8 cellular contexts compared by ENCODE assay signal in genomic region chr1:180167721-180168467, GRCh38. TPM values are rescaled to one million over a fixed set of nuclear protein-coding genes. Genes with fewer than 3 reads are reported as not detected.
DNase-seq lines count a peak whose midpoint lies in the region; ATAC-seq and TF ChIP-seq lines count a peak whose summit lies in the region.
"Had no signal": no experiment of that assay in that cellular context is flagged by ENCODE, and none has a peak within 500 bp of the region (broad histone marks: within the 10 kb centered on the region; RNA-seq: fewer than 3 reads in every experiment).

No MANE protein-coding gene starts in this region.

- no peak overlapping the region for H3K27ac Mint-ChIP-seq in naive thymus-derived CD8-positive, alpha-beta T cell

- POLR2A ChIA-PET in naive thymus-derived CD8-positive, alpha-beta T cell (lab: Charles Lee), result no interaction called here

- 79% methylated on average over 13 of the region's 13 CpGs for WGBS in right cardiac atrium
- WGBS in spleen, 5 donors, result 86 to 94% (median 91%) methylated on average over 3 to 13 of the region's 13 CpGs

- H3K4me1 ChIP-seq in Peyer's patch (peaks cover 0 to 32% (median 4%) of the 10 kb centered on the region in 4 donors), right cardiac atrium (ENCODE audit: control insufficient read depth, insufficient read depth, low read length) (peaks cover 32% of the 10 kb centered on the region), spleen (peaks cover 0 to 33% (median 7%) of the 10 kb centered on the region in 6 donors)
- H3K4me1 ChIP-seq: HAP-1 had no signal

- no peaks in the 10 kb centered on the region for H3K9me3 Mint-ChIP-seq in naive thymus-derived CD8-positive, alpha-beta T cell

- H3K4me3 ChIP-seq in Peyer's patch, result no peak overlapping the region
- H3K4me3 ChIP-seq in right cardiac atrium (ENCODE audit: low read length), result no peak overlapping the region
- no peak overlapping the region for H3K4me3 ChIP-seq in spleen
- H3K4me3 ChIP-seq: HAP-1 had no signal

- peak overlapping the region in 3 of 4 donors; percentile 17 to 70 (median 30) for H3K27ac ChIP-seq in Peyer's patch
- peak overlapping the region; percentile 77 for H3K27ac ChIP-seq in right cardiac atrium (ENCODE audit: low read length)
- H3K27ac ChIP-seq in spleen, result peak overlapping the region in 1 of 8 donors; percentile 26

- no peaks in the 10 kb centered on the region for H3K27me3 Mint-ChIP-seq in naive thymus-derived CD8-positive, alpha-beta T cell

- TF ChIP-seq CTCF in Peyer's patch (IDR thresholded peaks at IDR 0.05) (peak in 2 of 6 experiments; percentile 8 to 37), spleen (IDR thresholded peaks at IDR 0.05 in 8 of 11, conservative IDR thresholded peaks at IDR 0.05 in 3 of 11) (no peak)

- no peaks in the 10 kb centered on the region for H3K9me3 ChIP-seq in Peyer's patch
- no peaks in the 10 kb centered on the region for H3K9me3 ChIP-seq in right cardiac atrium (ENCODE audit: control insufficient read depth, low read length)
- no peaks in the 10 kb centered on the region for H3K9me3 ChIP-seq in spleen
- H3K9me3 ChIP-seq: HAP-1 had no signal

- ATAC-seq in right cardiac atrium, result peak; percentile 49 to 59
- no peak for ATAC-seq in naive thymus-derived CD8-positive, alpha-beta T cell

- intact Hi-C loops in right cardiac atrium (cut with DNase I), result no loop called here
- intact Hi-C loops in spleen (cut with DNase I; ENCODE audit: low total_unique reads), result no loop called here

- H3K27me3 ChIP-seq in Peyer's patch (no peaks in the 10 kb centered on the region), right cardiac atrium (ENCODE audit: control insufficient read depth, insufficient read depth) (no peaks in the 10 kb centered on the region), spleen (replicated peaks in 1 of 7) (no peaks in the 10 kb centered on the region)

- H3K4me3 Mint-ChIP-seq in naive thymus-derived CD8-positive, alpha-beta T cell, result no peak overlapping the region

- H3K4me1 Mint-ChIP-seq in naive thymus-derived CD8-positive, alpha-beta T cell, result peaks cover 3 to 14% (median 13%) of the 10 kb centered on the region in 4 donors

- TF ChIP-seq POLR2A in Peyer's patch (IDR thresholded peaks at IDR 0.05) (peak in 1 of 2 donors; percentile 57), spleen (IDR thresholded peaks at IDR 0.05) (no peak)

- DNase-seq in HT1080 (ENCODE audit: low read depth) (peak; percentile 75), Peyer's patch (peak in 2 of 3 donors; percentile 90 to 93), right cardiac atrium (peak in 2 of 3 donors; percentile 67 to 69), spleen (peak; percentile 72), Kasumi-1 (lab: John Stamatoyannopoulos, UW) (no peak), NAMALWA (ENCODE audit: low spot score) (no peak)
- no peak for DNase-seq in naive thymus-derived CD8-positive, alpha-beta T cell

- peaks cover 0 to 5% (median 0%) of the 10 kb centered on the region in 3 donors for H3K36me3 Mint-ChIP-seq in naive thymus-derived CD8-positive, alpha-beta T cell

- H3K36me3 ChIP-seq in Peyer's patch (no peaks in the 10 kb centered on the region), spleen (peaks cover 0 to 45% (median 7%) of the 10 kb centered on the region in 6 donors)
- H3K36me3 ChIP-seq: HAP-1 had no signal

RNA-seq across cellular contexts. Expression of gene QSOX1, which starts 13.2 kb away (rescaled TPM):
- total RNA-seq in HT1080 (2014; rRNA removed; shearing (Covaris generic)), result 191 and 201 TPM in 2 replicates
- polyA plus RNA-seq in HT1080 (2015; cell fraction: cytosol; rRNA removed), result 260 and 263 TPM in 2 replicates
- polyA plus RNA-seq in HT1080 (2015; cell fraction: nucleus; rRNA removed), result 770 and 857 TPM in 2 replicates
- total RNA-seq in Peyer's patch (10 to 100 TPM; 34.9 to 72.3 (median 51.5) TPM), right cardiac atrium (100 to 1,000 TPM; 349 to 399 (median 370) TPM), spleen (10 to 100 TPM; 40.8 to 78.9 (median 69.0) TPM)
- polyA plus RNA-seq in right cardiac atrium (218 TPM), spleen (10 to 100 TPM; 35.2 to 54.9 (median 52.9) TPM)
- total RNA-seq in naive thymus-derived CD8-positive, alpha-beta T cell, result 10 to 100 TPM; 19.9 to 23.1 TPM
- 10 to 100 TPM in 1 of 3 donors, 1 to 10 TPM in 2; 8.1 to 11.4 (median 9.8) TPM for polyA plus RNA-seq in naive thymus-derived CD8-positive, alpha-beta T cell

Comparison
In these comparisons a context has a peak if more than half of its experiments do, and no peak if none do; other contexts are left out.
1. DNase-seq: peak in HT1080 (single experiment), Peyer's patch (2 of 3), right cardiac atrium (2 of 3) and spleen (single experiment); none in Kasumi-1 (0 of 2), naive thymus-derived CD8-positive, alpha-beta T cell (0 of 10) and NAMALWA (single experiment).
2. ATAC-seq: peak in right cardiac atrium (2 of 2); none in naive thymus-derived CD8-positive, alpha-beta T cell (0 of 2).